In the genomic region with DNA sequence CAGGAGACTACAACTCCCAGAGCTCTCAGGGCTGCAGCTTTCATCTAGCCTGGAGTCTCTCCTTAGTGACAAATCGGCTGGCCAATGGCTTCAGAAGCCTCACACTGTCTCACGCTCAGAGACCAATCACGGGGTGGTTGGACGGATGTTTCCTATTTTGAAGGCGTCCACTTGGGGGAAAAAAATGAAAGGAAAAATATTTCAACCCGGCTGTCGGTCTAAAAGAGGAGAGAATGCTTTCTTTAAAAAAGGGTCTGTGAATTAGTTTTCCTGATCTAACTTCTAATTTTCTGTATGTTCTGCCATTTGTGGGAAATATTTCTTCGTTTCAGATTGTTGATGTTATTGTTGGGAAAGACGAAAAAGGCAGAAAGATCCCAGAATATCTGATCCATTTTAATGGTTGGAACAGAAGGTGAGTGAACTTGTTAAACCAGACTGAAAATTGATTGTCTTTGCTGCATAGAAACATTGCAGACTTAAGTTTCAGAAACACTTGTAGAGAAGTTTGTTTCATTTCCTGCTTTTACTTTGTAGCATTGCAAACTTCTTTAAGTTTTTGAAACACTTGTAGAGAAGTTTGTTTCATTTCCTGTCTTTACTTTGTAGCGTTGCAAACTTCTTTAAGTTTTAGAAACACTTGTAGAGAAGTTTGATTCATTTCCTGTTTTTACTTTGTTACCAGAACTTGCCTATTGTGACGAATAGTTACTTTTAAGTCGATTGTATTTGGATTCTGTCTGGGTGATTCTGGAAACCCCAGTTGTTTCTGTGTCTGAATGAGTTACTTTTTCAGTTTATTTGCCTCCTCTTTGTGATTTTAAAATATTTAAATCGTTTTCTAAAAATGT, we compare ENCODE assay signal across 8 cellular contexts. TPM values are rescaled to one million over a fixed set of nuclear protein-coding genes. Genes with fewer than 3 reads are reported as not detected.
DNase-seq lines count a peak whose midpoint lies in the region; ATAC-seq, FAIRE-seq and TF ChIP-seq lines count a peak whose summit lies in the region.

No MANE protein-coding gene starts in this region.

- ATAC-seq in GM18520 (IDR thresholded peaks at IDR 0.05; ENCODE audit: unreplicated experiment) (peak; percentile 61), HG03060 (IDR thresholded peaks at IDR 0.05; ENCODE audit: low read depth, unreplicated experiment) (peak; percentile 59)

- H3K4me3 Mint-ChIP-seq in brain = peak overlapping the region; percentile 90 to 99 (median 96)

- peaks cover 20% of the 10 kb centered on the region for H3K36me3 Mint-ChIP-seq in brain

- H3K27me3 Mint-ChIP-seq in brain = peaks cover 19% of the 10 kb centered on the region

- peaks cover 14% of the 10 kb centered on the region for H3K4me1 Mint-ChIP-seq in brain

- H3K9me3 Mint-ChIP-seq in brain = peaks cover 0 to 13% (median 0%) of the 10 kb centered on the region in 5 experiments

- FAIRE-seq in A204.1 (lab: Jason Lieb, UNC) = peak; percentile 94

- peak; percentile 84 to 94 for DNase-seq in NCI-H2081 (lab: John Stamatoyannopoulos, UW)
- DNase-seq in T1000 (lab: John Stamatoyannopoulos, UW) = peak; percentile 58
- peak in 46 of 51 donors; percentile 10 to 92 (median 66) for DNase-seq in hypothalamus (lab: John Stamatoyannopoulos, UW)
- DNase-seq in renal cortical epithelial cell (ENCODE audit: low read depth) = peak; percentile 89

- H3K27ac Mint-ChIP-seq in brain = peak overlapping the region; percentile 88 to 99 (median 98)

- TF ChIP-seq CTCF in brain (conservative IDR thresholded peaks at IDR 0.05) = no peak

RNA-seq across cellular contexts. Expression of a gene that starts 1.6 kb away (rescaled TPM):
- polyA plus RNA-seq in brain (ENCODE audit: insufficient read depth, low read depth, low replicate concordance) = 14.4 TPM
- total RNA-seq in renal cortical epithelial cell = 26.0 and 28.3 TPM in 2 replicates

Comparison
In these comparisons a context has a peak if more than half of its experiments do, and no peak if none do; other contexts are left out.
1. Peak in every context shown above with its lines: DNase-seq and ATAC-seq.